In genomic region chr11:123407996-123408597, GRCh38 we compare ENCODE assay signal across 10 cellular contexts. TPM values are rescaled to one million over a fixed set of nuclear protein-coding genes. Genes with fewer than 3 reads are reported as not detected.
DNase-seq lines count a peak whose midpoint lies in the region; ATAC-seq and TF ChIP-seq lines count a peak whose summit lies in the region.
"Had no signal": no experiment of that assay in that cellular context is flagged by ENCODE, and none has a peak within 500 bp of the region (broad histone marks: within the 10 kb centered on the region; RNA-seq: fewer than 3 reads in every experiment).

No MANE protein-coding gene starts in this region.

- H2AFZ ChIP-seq in OCI-LY3 (ENCODE audit: low read depth, low read length): no peak overlapping the region

- DNase-seq in progenitor cell of endocrine pancreas (ENCODE audit: low spot score, unreplicated experiment) (no peak), D341Med (ENCODE audit: low spot score) (no peak), cortex of kidney (lab: John Stamatoyannopoulos, UW) (no peak)

- no peaks in the 10 kb centered on the region for H4K20me1 ChIP-seq in OCI-LY3 (ENCODE audit: insufficient read depth, low read length)

- H3K79me2 ChIP-seq in OCI-LY3 (ENCODE audit: low read length): no peaks in the 10 kb centered on the region

- H3K4me2 ChIP-seq in OCI-LY3 (ENCODE audit: low read length): peak overlapping the region; percentile 56; the same call in 1 of the 2 replicates

- H3K9me3 Mint-ChIP-seq in brain: peaks cover 0 to 3% (median 0%) of the 10 kb centered on the region in 5 experiments
- H3K9me3 Mint-ChIP-seq in progenitor cell of endocrine pancreas (ENCODE audit: low read depth): no peaks in the 10 kb centered on the region
- H3K9me3 Mint-ChIP-seq: CD8-positive, alpha-beta T cell had no signal

- H3K36me3 Mint-ChIP-seq in brain (no peaks in the 10 kb centered on the region), progenitor cell of endocrine pancreas (ENCODE audit: insufficient read depth) (no peaks in the 10 kb centered on the region)
- H3K36me3 Mint-ChIP-seq: CD8-positive, alpha-beta T cell had no signal

- H3K27ac Mint-ChIP-seq in brain: peak overlapping the region in 3 of 5 experiments; percentile 57 to 77 (median 59)
- H3K27ac Mint-ChIP-seq in progenitor cell of endocrine pancreas: peak overlapping the region; percentile 31
- H3K27ac Mint-ChIP-seq: CD8-positive, alpha-beta T cell had no signal

- H3K9me3 ChIP-seq in HUES48 (ENCODE audit: control insufficient read depth, insufficient read depth, low read length) (no peaks in the 10 kb centered on the region), OCI-LY3 (ENCODE audit: insufficient read depth, low read length) (no peaks in the 10 kb centered on the region)
- H3K9me3 ChIP-seq: SJSA1 had no signal

- H3K27me3 Mint-ChIP-seq in brain: peaks cover 2% of the 10 kb centered on the region
- peaks cover 24% of the 10 kb centered on the region for H3K27me3 Mint-ChIP-seq in progenitor cell of endocrine pancreas

- TF ChIP-seq CTCF in OCI-LY3 (IDR thresholded peaks at IDR 0.05; ENCODE audit: low read depth, low read length) (no peak), brain (conservative IDR thresholded peaks at IDR 0.05) (no peak), progenitor cell of endocrine pancreas (IDR thresholded peaks at IDR 0.05; ENCODE audit: unreplicated experiment) (no peak)

- peaks cover 64% of the 10 kb centered on the region for H3K4me1 Mint-ChIP-seq in brain
- peaks cover 34% of the 10 kb centered on the region for H3K4me1 Mint-ChIP-seq in progenitor cell of endocrine pancreas (ENCODE audit: low read depth)

- H3K27ac ChIP-seq in HUES48 (ENCODE audit: low read depth, low read length) (peak overlapping the region; percentile 75), OCI-LY3 (ENCODE audit: low read length) (no peak overlapping the region)
- H3K27ac ChIP-seq: RWPE1, SJSA1 had no signal

- H3K4me3 Mint-ChIP-seq in brain: peak overlapping the region in 2 of 5 experiments; percentile 29 to 31
- H3K4me3 Mint-ChIP-seq in progenitor cell of endocrine pancreas (ENCODE audit: low read depth): no peak overlapping the region
- H3K4me3 Mint-ChIP-seq: CD8-positive, alpha-beta T cell had no signal

- H3K4me1 ChIP-seq in HUES48 (ENCODE audit: control insufficient read depth, insufficient read depth, low read length): peaks cover 31% of the 10 kb centered on the region
- H3K4me1 ChIP-seq in OCI-LY3 (ENCODE audit: low read length): peaks cover 56% of the 10 kb centered on the region
- H3K4me1 ChIP-seq: SJSA1 had no signal

- no peak for ATAC-seq in GM19035 (IDR thresholded peaks at IDR 0.05; ENCODE audit: unreplicated experiment)

- no peak overlapping the region for H3K4me3 ChIP-seq in HUES48 (ENCODE audit: low read depth, low read length)
- H3K4me3 ChIP-seq in OCI-LY3 (ENCODE audit: low read length): no peak overlapping the region
- H3K4me3 ChIP-seq: SJSA1 had no signal

- peaks cover 37% of the 10 kb centered on the region for H3K27me3 ChIP-seq in HUES48 (ENCODE audit: control insufficient read depth, insufficient read depth, low read length)
- peaks cover 31% of the 10 kb centered on the region for H3K27me3 ChIP-seq in OCI-LY3 (ENCODE audit: low read depth, low read length)
- H3K27me3 ChIP-seq: SJSA1 had no signal

- H3K9ac ChIP-seq in HUES48 (ENCODE audit: low read depth, low read length) (no peak overlapping the region), OCI-LY3 (ENCODE audit: low read length) (no peak overlapping the region)

- H3K36me3 ChIP-seq in HUES48 (ENCODE audit: control insufficient read depth, insufficient read depth, low read length) (no peaks in the 10 kb centered on the region), OCI-LY3 (replicated peaks; ENCODE audit: low read depth, low read length) (no peaks in the 10 kb centered on the region)
- H3K36me3 ChIP-seq: SJSA1 had no signal

RNA-seq across cellular contexts. Expression of gene GRAMD1B, which starts 22.0 kb away (rescaled TPM):
- 17.1 TPM for polyA plus RNA-seq in brain (ENCODE audit: insufficient read depth, low read depth, low replicate concordance)
- 4.5 and 5.1 TPM in 2 replicates for total RNA-seq in progenitor cell of endocrine pancreas
